1 cellular context compared by ENCODE assay signal in the genomic region with DNA sequence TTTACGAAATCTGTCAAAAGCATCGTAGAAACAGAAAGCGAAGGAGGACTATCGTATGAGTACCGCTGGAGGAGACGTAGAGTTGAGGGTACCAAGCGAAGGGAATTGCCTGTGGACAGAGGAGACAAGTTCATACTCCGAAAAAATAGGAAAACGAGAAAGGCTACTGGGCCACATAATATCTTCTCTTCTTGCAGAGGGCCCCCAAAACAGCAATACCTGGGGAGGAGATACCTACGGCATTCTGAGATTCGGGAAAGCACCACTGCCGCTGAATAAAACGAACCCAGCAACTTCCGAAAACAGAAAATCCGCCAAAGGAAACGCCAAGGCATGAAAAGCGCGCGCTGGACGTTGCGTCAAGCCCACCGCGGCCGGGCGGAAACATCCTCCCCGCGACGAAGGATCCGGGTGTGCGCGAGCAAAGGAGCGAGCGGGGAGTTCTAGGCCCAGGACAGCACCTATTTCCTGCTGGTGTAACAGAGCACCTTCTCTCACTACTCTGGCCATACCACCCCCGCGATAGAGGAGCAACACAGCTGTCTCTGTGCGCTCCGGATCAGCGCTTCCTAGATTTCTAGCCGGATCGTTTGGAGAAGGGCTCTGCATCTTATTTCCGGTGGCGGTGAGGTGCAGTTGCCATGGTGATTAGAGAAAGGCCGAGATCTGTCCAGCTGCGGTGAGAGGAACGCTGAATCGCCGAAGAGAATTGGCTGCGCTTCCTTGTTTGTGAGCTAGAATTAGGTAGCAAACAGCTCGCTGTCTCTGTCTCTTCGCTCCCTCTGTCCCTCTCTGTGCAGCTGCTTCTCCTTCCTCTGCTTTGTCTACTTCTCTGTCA.
TF ChIP-seq lines count a peak whose summit lies in the region.

A gene with protein sequence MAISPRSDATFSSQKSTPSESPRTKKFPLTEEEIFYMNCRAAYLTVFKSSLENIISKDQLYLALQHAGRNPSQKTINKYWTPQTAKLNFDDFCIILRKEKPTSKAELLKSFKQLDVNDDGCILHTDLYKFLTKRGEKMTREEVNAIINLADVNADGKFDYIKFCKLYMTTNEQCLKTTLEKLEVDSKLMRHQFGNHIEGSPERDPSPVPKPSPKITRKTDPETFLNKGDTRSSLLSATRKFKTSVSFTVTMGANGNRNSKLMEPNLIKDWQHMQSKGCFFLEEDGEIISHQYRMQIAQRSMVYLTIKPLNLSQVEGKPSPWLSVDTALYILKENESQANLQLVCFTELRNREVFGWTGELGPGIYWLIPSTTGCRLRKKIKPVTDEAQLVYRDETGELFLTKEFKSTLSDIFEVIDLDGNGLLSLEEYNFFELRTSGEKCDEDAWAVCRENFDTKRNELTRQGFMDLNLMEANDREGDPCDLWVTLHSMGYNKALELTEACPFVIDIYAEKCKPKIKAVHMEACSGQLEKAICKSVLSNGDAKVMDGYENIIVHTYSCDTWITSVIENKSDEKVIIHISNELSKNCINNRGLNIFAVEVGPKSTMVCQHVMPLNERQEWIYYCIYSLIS (plus strand): TSS at position 635 of the 838 bp plus-strand sequence. CDS start 2,048 bp downstream, outside the sequence.
A gene with protein sequence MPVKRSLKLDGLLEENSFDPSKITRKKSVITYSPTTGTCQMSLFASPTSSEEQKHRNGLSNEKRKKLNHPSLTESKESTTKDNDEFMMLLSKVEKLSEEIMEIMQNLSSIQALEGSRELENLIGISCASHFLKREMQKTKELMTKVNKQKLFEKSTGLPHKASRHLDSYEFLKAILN (minus strand): TSS at position 335 of the 838 bp plus-strand sequence. CDS start 92 bp downstream, at position 243.

TF ChIP-seq in GM12878, 131 proteins besides CTCF, POLR2A, EP300 and RAD21 (continued from another document and continues in another):
- TF ChIP-seq, protein P1, sequence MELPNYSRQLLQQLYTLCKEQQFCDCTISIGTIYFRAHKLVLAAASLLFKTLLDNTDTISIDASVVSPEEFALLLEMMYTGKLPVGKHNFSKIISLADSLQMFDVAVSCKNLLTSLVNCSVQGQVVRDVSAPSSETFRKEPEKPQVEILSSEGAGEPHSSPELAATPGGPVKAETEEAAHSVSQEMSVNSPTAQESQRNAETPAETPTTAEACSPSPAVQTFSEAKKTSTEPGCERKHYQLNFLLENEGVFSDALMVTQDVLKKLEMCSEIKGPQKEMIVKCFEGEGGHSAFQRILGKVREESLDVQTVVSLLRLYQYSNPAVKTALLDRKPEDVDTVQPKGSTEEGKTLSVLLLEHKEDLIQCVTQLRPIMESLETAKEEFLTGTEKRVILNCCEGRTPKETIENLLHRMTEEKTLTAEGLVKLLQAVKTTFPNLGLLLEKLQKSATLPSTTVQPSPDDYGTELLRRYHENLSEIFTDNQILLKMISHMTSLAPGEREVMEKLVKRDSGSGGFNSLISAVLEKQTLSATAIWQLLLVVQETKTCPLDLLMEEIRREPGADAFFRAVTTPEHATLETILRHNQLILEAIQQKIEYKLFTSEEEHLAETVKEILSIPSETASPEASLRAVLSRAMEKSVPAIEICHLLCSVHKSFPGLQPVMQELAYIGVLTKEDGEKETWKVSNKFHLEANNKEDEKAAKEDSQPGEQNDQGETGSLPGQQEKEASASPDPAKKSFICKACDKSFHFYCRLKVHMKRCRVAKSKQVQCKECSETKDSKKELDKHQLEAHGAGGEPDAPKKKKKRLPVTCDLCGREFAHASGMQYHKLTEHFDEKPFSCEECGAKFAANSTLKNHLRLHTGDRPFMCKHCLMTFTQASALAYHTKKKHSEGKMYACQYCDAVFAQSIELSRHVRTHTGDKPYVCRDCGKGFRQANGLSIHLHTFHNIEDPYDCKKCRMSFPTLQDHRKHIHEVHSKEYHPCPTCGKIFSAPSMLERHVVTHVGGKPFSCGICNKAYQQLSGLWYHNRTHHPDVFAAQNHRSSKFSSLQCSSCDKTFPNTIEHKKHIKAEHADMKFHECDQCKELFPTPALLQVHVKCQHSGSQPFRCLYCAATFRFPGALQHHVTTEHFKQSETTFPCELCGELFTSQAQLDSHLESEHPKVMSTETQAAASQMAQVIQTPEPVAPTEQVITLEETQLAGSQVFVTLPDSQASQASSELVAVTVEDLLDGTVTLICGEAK (IDR thresholded peaks at IDR 0.05; ENCODE audit: borderline replicate concordance): peak; percentile 100
- peak; percentile 75 for TF ChIP-seq MEF2B (IDR thresholded peaks at IDR 0.05; ENCODE audit: partially characterized antibody, poor library complexity, severe bottlenecking)
- peak; percentile 38; the same call in 1 of the 2 replicates for TF ChIP-seq RBBP5 (conservative IDR thresholded peaks at IDR 0.05)
- TF ChIP-seq, protein P2, sequence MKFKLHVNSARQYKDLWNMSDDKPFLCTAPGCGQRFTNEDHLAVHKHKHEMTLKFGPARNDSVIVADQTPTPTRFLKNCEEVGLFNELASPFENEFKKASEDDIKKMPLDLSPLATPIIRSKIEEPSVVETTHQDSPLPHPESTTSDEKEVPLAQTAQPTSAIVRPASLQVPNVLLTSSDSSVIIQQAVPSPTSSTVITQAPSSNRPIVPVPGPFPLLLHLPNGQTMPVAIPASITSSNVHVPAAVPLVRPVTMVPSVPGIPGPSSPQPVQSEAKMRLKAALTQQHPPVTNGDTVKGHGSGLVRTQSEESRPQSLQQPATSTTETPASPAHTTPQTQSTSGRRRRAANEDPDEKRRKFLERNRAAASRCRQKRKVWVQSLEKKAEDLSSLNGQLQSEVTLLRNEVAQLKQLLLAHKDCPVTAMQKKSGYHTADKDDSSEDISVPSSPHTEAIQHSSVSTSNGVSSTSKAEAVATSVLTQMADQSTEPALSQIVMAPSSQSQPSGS (IDR thresholded peaks at IDR 0.05; ENCODE audit: low read length): 0 out of 2 replicates have a peak, but pooled peaks have one; percentile 19
- TF ChIP-seq NR2C2 (IDR thresholded peaks at IDR 0.05; ENCODE audit: borderline replicate concordance, control insufficient read depth, insufficient read length, low read depth): no peak
- TF ChIP-seq, protein P3, sequence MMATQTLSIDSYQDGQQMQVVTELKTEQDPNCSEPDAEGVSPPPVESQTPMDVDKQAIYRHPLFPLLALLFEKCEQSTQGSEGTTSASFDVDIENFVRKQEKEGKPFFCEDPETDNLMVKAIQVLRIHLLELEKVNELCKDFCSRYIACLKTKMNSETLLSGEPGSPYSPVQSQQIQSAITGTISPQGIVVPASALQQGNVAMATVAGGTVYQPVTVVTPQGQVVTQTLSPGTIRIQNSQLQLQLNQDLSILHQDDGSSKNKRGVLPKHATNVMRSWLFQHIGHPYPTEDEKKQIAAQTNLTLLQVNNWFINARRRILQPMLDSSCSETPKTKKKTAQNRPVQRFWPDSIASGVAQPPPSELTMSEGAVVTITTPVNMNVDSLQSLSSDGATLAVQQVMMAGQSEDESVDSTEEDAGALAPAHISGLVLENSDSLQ (IDR thresholded peaks at IDR 0.05): peak; percentile 81
- peak; percentile 86 for TF ChIP-seq YY1 (IDR thresholded peaks at IDR 0.05; ENCODE audit: low read depth, low read length)
- peak; percentile 88 for TF ChIP-seq ATF7 (IDR thresholded peaks at IDR 0.05; ENCODE audit: low read depth)
- TF ChIP-seq SUZ12 (IDR thresholded peaks at IDR 0.05; ENCODE audit: unreplicated experiment): no peak
- TF ChIP-seq TBL1XR1 (IDR thresholded peaks at IDR 0.05; ENCODE audit: low read depth, low read length): no peak
- TF ChIP-seq, protein P4, sequence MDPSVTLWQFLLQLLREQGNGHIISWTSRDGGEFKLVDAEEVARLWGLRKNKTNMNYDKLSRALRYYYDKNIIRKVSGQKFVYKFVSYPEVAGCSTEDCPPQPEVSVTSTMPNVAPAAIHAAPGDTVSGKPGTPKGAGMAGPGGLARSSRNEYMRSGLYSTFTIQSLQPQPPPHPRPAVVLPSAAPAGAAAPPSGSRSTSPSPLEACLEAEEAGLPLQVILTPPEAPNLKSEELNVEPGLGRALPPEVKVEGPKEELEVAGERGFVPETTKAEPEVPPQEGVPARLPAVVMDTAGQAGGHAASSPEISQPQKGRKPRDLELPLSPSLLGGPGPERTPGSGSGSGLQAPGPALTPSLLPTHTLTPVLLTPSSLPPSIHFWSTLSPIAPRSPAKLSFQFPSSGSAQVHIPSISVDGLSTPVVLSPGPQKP (IDR thresholded peaks at IDR 0.05; ENCODE audit: low read depth, low read length): peak; percentile 30; the same call in 1 of the 2 replicates
- TF ChIP-seq POLR2AphosphoS5 (IDR thresholded peaks at IDR 0.05; ENCODE audit: low read length): peak; percentile 91
- peak; percentile 82; the same call in 1 of the 2 replicates for TF ChIP-seq CBFB (IDR thresholded peaks at IDR 0.05; ENCODE audit: low read depth)
- TF ChIP-seq JUND (IDR thresholded peaks at IDR 0.05; ENCODE audit: low read depth, low read length): no peak
- TF ChIP-seq TCF12 (IDR thresholded peaks at IDR 0.05; ENCODE audit: low read depth, low read length): peak; percentile 51
- TF ChIP-seq, protein P5, sequence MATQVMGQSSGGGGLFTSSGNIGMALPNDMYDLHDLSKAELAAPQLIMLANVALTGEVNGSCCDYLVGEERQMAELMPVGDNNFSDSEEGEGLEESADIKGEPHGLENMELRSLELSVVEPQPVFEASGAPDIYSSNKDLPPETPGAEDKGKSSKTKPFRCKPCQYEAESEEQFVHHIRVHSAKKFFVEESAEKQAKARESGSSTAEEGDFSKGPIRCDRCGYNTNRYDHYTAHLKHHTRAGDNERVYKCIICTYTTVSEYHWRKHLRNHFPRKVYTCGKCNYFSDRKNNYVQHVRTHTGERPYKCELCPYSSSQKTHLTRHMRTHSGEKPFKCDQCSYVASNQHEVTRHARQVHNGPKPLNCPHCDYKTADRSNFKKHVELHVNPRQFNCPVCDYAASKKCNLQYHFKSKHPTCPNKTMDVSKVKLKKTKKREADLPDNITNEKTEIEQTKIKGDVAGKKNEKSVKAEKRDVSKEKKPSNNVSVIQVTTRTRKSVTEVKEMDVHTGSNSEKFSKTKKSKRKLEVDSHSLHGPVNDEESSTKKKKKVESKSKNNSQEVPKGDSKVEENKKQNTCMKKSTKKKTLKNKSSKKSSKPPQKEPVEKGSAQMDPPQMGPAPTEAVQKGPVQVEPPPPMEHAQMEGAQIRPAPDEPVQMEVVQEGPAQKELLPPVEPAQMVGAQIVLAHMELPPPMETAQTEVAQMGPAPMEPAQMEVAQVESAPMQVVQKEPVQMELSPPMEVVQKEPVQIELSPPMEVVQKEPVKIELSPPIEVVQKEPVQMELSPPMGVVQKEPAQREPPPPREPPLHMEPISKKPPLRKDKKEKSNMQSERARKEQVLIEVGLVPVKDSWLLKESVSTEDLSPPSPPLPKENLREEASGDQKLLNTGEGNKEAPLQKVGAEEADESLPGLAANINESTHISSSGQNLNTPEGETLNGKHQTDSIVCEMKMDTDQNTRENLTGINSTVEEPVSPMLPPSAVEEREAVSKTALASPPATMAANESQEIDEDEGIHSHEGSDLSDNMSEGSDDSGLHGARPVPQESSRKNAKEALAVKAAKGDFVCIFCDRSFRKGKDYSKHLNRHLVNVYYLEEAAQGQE (IDR thresholded peaks at IDR 0.05; ENCODE audit: low read depth, low read length): peak; percentile 62
- 0 out of 2 replicates have a peak, but pooled peaks have one; percentile 20 for TF ChIP-seq SMAD5 (IDR thresholded peaks at IDR 0.05; ENCODE audit: low read depth)
- TF ChIP-seq NRF1 (conservative IDR thresholded peaks at IDR 0.05; ENCODE audit: low read depth, low read length): no peak
- no peak; the same call in 1 of the 2 replicates for TF ChIP-seq FOXK2 (IDR thresholded peaks at IDR 0.05)
- no peak for TF ChIP-seq MYB (IDR thresholded peaks at IDR 0.05; ENCODE audit: borderline replicate concordance, low read depth, low read length)
- TF ChIP-seq, protein P6, sequence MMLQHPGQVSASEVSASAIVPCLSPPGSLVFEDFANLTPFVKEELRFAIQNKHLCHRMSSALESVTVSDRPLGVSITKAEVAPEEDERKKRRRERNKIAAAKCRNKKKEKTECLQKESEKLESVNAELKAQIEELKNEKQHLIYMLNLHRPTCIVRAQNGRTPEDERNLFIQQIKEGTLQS (IDR thresholded peaks at IDR 0.05; ENCODE audit: borderline replicate concordance, extremely low read depth, low read depth, low read length): no peak
- TF ChIP-seq STAT3 (IDR thresholded peaks at IDR 0.05; ENCODE audit: low read depth, low read length): no peak
- TF ChIP-seq, protein P7, sequence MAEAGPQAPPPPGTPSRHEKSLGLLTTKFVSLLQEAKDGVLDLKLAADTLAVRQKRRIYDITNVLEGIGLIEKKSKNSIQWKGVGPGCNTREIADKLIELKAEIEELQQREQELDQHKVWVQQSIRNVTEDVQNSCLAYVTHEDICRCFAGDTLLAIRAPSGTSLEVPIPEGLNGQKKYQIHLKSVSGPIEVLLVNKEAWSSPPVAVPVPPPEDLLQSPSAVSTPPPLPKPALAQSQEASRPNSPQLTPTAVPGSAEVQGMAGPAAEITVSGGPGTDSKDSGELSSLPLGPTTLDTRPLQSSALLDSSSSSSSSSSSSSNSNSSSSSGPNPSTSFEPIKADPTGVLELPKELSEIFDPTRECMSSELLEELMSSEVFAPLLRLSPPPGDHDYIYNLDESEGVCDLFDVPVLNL (IDR thresholded peaks at IDR 0.05; ENCODE audit: low read depth, low read length): no peak
- no peak for TF ChIP-seq MEF2A (IDR thresholded peaks at IDR 0.05; ENCODE audit: insufficient read depth, low read depth, low read length)
- TF ChIP-seq, protein P8, sequence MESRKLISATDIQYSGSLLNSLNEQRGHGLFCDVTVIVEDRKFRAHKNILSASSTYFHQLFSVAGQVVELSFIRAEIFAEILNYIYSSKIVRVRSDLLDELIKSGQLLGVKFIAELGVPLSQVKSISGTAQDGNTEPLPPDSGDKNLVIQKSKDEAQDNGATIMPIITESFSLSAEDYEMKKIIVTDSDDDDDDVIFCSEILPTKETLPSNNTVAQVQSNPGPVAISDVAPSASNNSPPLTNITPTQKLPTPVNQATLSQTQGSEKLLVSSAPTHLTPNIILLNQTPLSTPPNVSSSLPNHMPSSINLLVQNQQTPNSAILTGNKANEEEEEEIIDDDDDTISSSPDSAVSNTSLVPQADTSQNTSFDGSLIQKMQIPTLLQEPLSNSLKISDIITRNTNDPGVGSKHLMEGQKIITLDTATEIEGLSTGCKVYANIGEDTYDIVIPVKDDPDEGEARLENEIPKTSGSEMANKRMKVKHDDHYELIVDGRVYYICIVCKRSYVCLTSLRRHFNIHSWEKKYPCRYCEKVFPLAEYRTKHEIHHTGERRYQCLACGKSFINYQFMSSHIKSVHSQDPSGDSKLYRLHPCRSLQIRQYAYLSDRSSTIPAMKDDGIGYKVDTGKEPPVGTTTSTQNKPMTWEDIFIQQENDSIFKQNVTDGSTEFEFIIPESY (IDR thresholded peaks at IDR 0.05): peak; percentile 59; the same call in 1 of the 2 replicates
- TF ChIP-seq SPI1 (IDR thresholded peaks at IDR 0.05; ENCODE audit: borderline replicate concordance, insufficient read depth, low read depth, low read length): peak; percentile 51; the same call in 1 of the 2 replicates
